In genomic region chr2:106193491-106193976, GRCh38 we compare ENCODE assay signal across 8 cellular contexts. TPM values are rescaled to one million over a fixed set of nuclear protein-coding genes. Genes with fewer than 3 reads are reported as not detected.
DNase-seq lines count a peak whose midpoint lies in the region; ATAC-seq and TF ChIP-seq lines count a peak whose summit lies in the region.

No MANE protein-coding gene starts in this region.

- no peaks in the 10 kb centered on the region for H3K9me3 ChIP-seq in HUES6 (ENCODE audit: control insufficient read depth, insufficient read depth, low read depth, low read length)

- ATAC-seq in GM21528 (IDR thresholded peaks at IDR 0.05; ENCODE audit: low FRiP score, unreplicated experiment): peak; percentile 43

- peak overlapping the region; percentile 55 for H3K27ac Mint-ChIP-seq in activated T-helper 1 cell treated with anti-CD3 and anti-CD28 coated beads, Interleukin-12 subunit alpha, Interleukin-12 subunit beta, Interleukin-2, Interleukin-4 antibody, amounts not matched to agents 30 ng/mL and 10 ng/mL and 1 ng/mL, durations not matched to agents 14 hours and 24 hours and 36 hours
- H3K27ac Mint-ChIP-seq in progenitor cell of endocrine pancreas: peak overlapping the region; percentile 11

- peak overlapping the region; percentile 85 for H3K4me3 Mint-ChIP-seq in activated T-helper 1 cell treated with anti-CD3 and anti-CD28 coated beads, Interleukin-12 subunit alpha, Interleukin-12 subunit beta, Interleukin-2, Interleukin-4 antibody, amounts not matched to agents 30 ng/mL and 10 ng/mL and 1 ng/mL, durations not matched to agents 14 hours and 24 hours and 36 hours
- H3K4me3 Mint-ChIP-seq in progenitor cell of endocrine pancreas (ENCODE audit: low read depth): peak overlapping the region; percentile 80

- in situ Hi-C loops in KBM-7 (cut with MboI; ENCODE audit: low pct_unique_long_range_greater_than_20kb, low sequenced_read_pairs): no loop called here

- peak overlapping the region; percentile 71 for H3K4me3 ChIP-seq in HUES6 (ENCODE audit: low read depth, low read length)

- no peak for TF ChIP-seq CTCF in progenitor cell of endocrine pancreas (IDR thresholded peaks at IDR 0.05; ENCODE audit: unreplicated experiment)

- no peaks in the 10 kb centered on the region for H3K9me3 Mint-ChIP-seq in activated T-helper 1 cell treated with anti-CD3 and anti-CD28 coated beads, Interleukin-12 subunit alpha, Interleukin-12 subunit beta, Interleukin-2, Interleukin-4 antibody, amounts not matched to agents 30 ng/mL and 10 ng/mL and 1 ng/mL, durations not matched to agents 14 hours and 24 hours and 36 hours
- no peaks in the 10 kb centered on the region for H3K9me3 Mint-ChIP-seq in progenitor cell of endocrine pancreas (ENCODE audit: low read depth)

- no peaks in the 10 kb centered on the region for H3K27me3 ChIP-seq in HUES6 (ENCODE audit: control insufficient read depth, insufficient read depth, low read length)

- DNase-seq in ELR (ENCODE audit: low read depth): peak; percentile 48
- peak; percentile 16 for DNase-seq in activated T-helper 1 cell treated with anti-CD3 and anti-CD28 coated beads, Interleukin-12 subunit alpha, Interleukin-12 subunit beta, Interleukin-2, Interleukin-4 antibody, amounts not matched to agents 30 ng/mL and 10 ng/mL and 1 ng/mL, durations not matched to agents 14 hours and 24 hours and 36 hours (ENCODE audit: low spot score)
- DNase-seq in head of caudate nucleus: peak in 38 of 42 donors; percentile 13 to 64 (median 35)
- peak; percentile 22 for DNase-seq in progenitor cell of endocrine pancreas (ENCODE audit: low spot score, unreplicated experiment)
- DNase-seq in KBM-7: no peak
- no peak for DNase-seq in NCI-H1417 treated with DMSO at 0.1 percent for 48 hours (lab: John Stamatoyannopoulos, UW)

- H3K9ac ChIP-seq in HUES6 (ENCODE audit: low read length): peak overlapping the region; percentile 23

- H3K36me3 ChIP-seq in HUES6 (ENCODE audit: control insufficient read depth, insufficient read depth, low read length): no peaks in the 10 kb centered on the region

- H3K27me3 Mint-ChIP-seq in activated T-helper 1 cell treated with anti-CD3 and anti-CD28 coated beads, Interleukin-12 subunit alpha, Interleukin-12 subunit beta, Interleukin-2, Interleukin-4 antibody, amounts not matched to agents 30 ng/mL and 10 ng/mL and 1 ng/mL, durations not matched to agents 14 hours and 24 hours and 36 hours (ENCODE audit: insufficient read depth): peaks cover 5% of the 10 kb centered on the region
- H3K27me3 Mint-ChIP-seq in progenitor cell of endocrine pancreas: no peaks in the 10 kb centered on the region

- H3K36me3 Mint-ChIP-seq in activated T-helper 1 cell treated with anti-CD3 and anti-CD28 coated beads, Interleukin-12 subunit alpha, Interleukin-12 subunit beta, Interleukin-2, Interleukin-4 antibody, amounts not matched to agents 30 ng/mL and 10 ng/mL and 1 ng/mL, durations not matched to agents 14 hours and 24 hours and 36 hours (ENCODE audit: low read depth): peaks cover 15% of the 10 kb centered on the region
- no peaks in the 10 kb centered on the region for H3K36me3 Mint-ChIP-seq in progenitor cell of endocrine pancreas (ENCODE audit: insufficient read depth)

- peaks cover 52% of the 10 kb centered on the region for H3K4me1 Mint-ChIP-seq in activated T-helper 1 cell treated with anti-CD3 and anti-CD28 coated beads, Interleukin-12 subunit alpha, Interleukin-12 subunit beta, Interleukin-2, Interleukin-4 antibody, amounts not matched to agents 30 ng/mL and 10 ng/mL and 1 ng/mL, durations not matched to agents 14 hours and 24 hours and 36 hours (ENCODE audit: low read depth)
- peaks cover 23% of the 10 kb centered on the region for H3K4me1 Mint-ChIP-seq in progenitor cell of endocrine pancreas (ENCODE audit: low read depth)

- H3K27ac ChIP-seq in HUES6 (ENCODE audit: low read depth, low read length): no peak overlapping the region

- intact Hi-C loops in activated T-helper 1 cell treated with anti-CD3 and anti-CD28 coated beads, Interleukin-12 subunit alpha, Interleukin-12 subunit beta, Interleukin-2, Interleukin-4 antibody, amounts not matched to agents 30 ng/mL and 10 ng/mL and 1 ng/mL, durations not matched to agents 14 hours and 24 hours and 36 hours (cut with micrococcal nuclease): loop anchor here (1.0 to 5.0 kb wide), 6 partner anchors 33 to 856 kb away; partner anchors contain the start of gene C2orf49
- intact Hi-C loops in head of caudate nucleus (cut with DNase I): no loop called here

- peaks cover 43% of the 10 kb centered on the region for H3K4me1 ChIP-seq in HUES6 (ENCODE audit: control insufficient read depth, insufficient read depth, low read length)

RNA-seq across cellular contexts. Expression of gene UXS1, which starts 0.6 kb away (rescaled TPM):
- 36.7 TPM in 2 replicates for total RNA-seq in activated T-helper 1 cell treated with anti-CD3 and anti-CD28 coated beads, Interleukin-12 subunit alpha, Interleukin-12 subunit beta, Interleukin-2, Interleukin-4 antibody, amounts not matched to agents 30 ng/mL and 10 ng/mL and 1 ng/mL, durations not matched to agents 14 hours and 24 hours and 36 hours
- 60.7 and 62.1 TPM in 2 replicates for total RNA-seq in progenitor cell of endocrine pancreas

Comparison
In these comparisons a context has a peak if more than half of its experiments do, and no peak if none do; other contexts are left out.
1. DNase-seq: peak in ELR (single experiment), activated T-helper 1 cell treated with anti-CD3 and anti-CD28 coated beads, Interleukin-12 subunit alpha, Interleukin-12 subunit beta, Interleukin-2, Interleukin-4 antibody, amounts not matched to agents 30 ng/mL and 10 ng/mL and 1 ng/mL, durations not matched to agents 14 hours and 24 hours and 36 hours (single experiment), head of caudate nucleus (38 of 42) and progenitor cell of endocrine pancreas (single experiment); none in KBM-7 (single experiment) and NCI-H1417 treated with DMSO at 0.1 percent for 48 hours (single experiment).